ENCODE assay signal across 9 cellular contexts in the genomic region with DNA sequence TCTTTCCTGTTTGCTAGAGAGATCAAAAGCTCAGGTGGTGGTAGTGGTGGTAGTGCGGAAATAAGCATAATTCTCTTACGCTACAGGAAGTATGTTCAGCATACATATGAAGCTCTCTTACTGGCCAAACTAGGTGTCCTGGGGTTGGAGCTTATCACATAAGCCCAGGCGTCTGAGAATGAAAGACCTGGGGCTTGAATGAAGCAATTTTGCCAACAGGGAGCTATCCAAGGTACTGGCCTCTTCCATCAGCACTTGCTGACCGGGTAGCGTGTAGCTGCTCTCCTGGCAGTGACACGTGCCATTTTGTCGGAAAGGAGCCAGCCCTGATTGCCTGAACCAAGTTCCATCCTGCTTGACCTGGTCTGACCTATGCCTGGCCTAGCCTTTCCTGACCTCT.
DNase-seq lines count a peak whose midpoint lies in the region; ATAC-seq and TF ChIP-seq lines count a peak whose summit lies in the region.
"Had no signal": no experiment of that assay in that cellular context is flagged by ENCODE, and none has a peak within 500 bp of the region (broad histone marks: within the 10 kb centered on the region; RNA-seq: fewer than 3 reads in every experiment).

No MANE protein-coding gene starts in this region.

- no peak overlapping the region for H3K27ac ChIP-seq in SK-N-SH (ENCODE audit: low read depth in 2 of 2, low read length in 1 of 2)

- DNase-seq in activated CD4-positive, alpha-beta T cell treated with anti-CD3 and anti-CD28 coated beads for 48 hours: peak; percentile 25
- no peak for DNase-seq in activated CD4-positive, alpha-beta T cell treated with anti-CD3 and anti-CD28 coated beads for 1 hour
- DNase-seq in SK-N-SH (no peak), foreskin fibroblast (peak; percentile 23 to 65), SHP77 (lab: John Stamatoyannopoulos, UW) (no peak)
- DNase-seq in stimulated activated effector memory CD8-positive, alpha-beta T cell treated with anti-CD3 and anti-CD28 coated beads, Interleukin-12 subunit alpha, Interleukin-12 subunit beta, amount 100 ng/mL, for 72 hours (ENCODE audit: low spot score in 2 of 2): no peak

- H3K9ac ChIP-seq in SK-N-SH: no peak overlapping the region

- H3F3A ChIP-seq in SK-N-SH (replicated peaks; ENCODE audit: insufficient read depth): no peaks in the 10 kb centered on the region

- no peaks in the 10 kb centered on the region for H4K20me1 ChIP-seq in SK-N-SH (ENCODE audit: insufficient read depth)

- TF ChIP-seq EP300 in SK-N-SH (IDR thresholded peaks at IDR 0.05; ENCODE audit: borderline replicate concordance in 1 of 2, low read depth in 1 of 2, low read length in 1 of 2): no peak

- CTCF ChIA-PET in SK-N-SH (lab: Yijun Ruan, JAX): interaction anchor here (0.7 to 1.4 kb wide), 2 partner anchors 13 to 33 kb away, joined by 3 read pairs; no protein-coding TSS in a partner anchor

- H3K9me3 ChIP-seq in SK-N-SH: no peaks in the 10 kb centered on the region

- no peaks in the 10 kb centered on the region for H3K4me1 Mint-ChIP-seq in stimulated activated effector memory CD8-positive, alpha-beta T cell treated with anti-CD3 and anti-CD28 coated beads, Interleukin-12 subunit alpha, Interleukin-12 subunit beta, amount 100 ng/mL, for 72 hours

- H3K4me3 ChIP-seq in SK-N-SH (ENCODE audit: low read depth in 2 of 2, low read length in 1 of 2): no peak overlapping the region
- no peak overlapping the region for H3K4me3 ChIP-seq in foreskin fibroblast (ENCODE audit: low read depth in 1 of 2, low read length in 2 of 2)

- no peaks in the 10 kb centered on the region for H3K4me1 ChIP-seq in SK-N-SH (ENCODE audit: control insufficient read depth in 1 of 2, insufficient read depth in 2 of 2, low read depth in 1 of 2, low read length in 1 of 2)

- POLR2A ChIA-PET in SK-N-SH (lab: Yijun Ruan, JAX): interaction anchor here (0.6 kb wide), 1 partner anchor 1185 kb away, joined by 5 read pairs; no protein-coding TSS in a partner anchor

- H3K4me3 Mint-ChIP-seq in stimulated activated effector memory CD8-positive, alpha-beta T cell treated with anti-CD3 and anti-CD28 coated beads, Interleukin-12 subunit alpha, Interleukin-12 subunit beta, amount 100 ng/mL, for 72 hours: no peak overlapping the region
- H3K4me3 Mint-ChIP-seq: B cell had no signal

- TF ChIP-seq RAD21 in SK-N-SH (IDR thresholded peaks at IDR 0.05; ENCODE audit: low read length): no peak

- H3K9me2 ChIP-seq in SK-N-SH: no peaks in the 10 kb centered on the region

- H3K27me3 ChIP-seq in SK-N-SH (ENCODE audit: insufficient read depth): no peaks in the 10 kb centered on the region

- H3K36me3 ChIP-seq in SK-N-SH (replicated peaks in 1 of 2; ENCODE audit: control insufficient read depth in 1 of 2, insufficient read depth in 2 of 2, low read length in 1 of 2): no peaks in the 10 kb centered on the region

- H3K27ac Mint-ChIP-seq in stimulated activated effector memory CD8-positive, alpha-beta T cell treated with anti-CD3 and anti-CD28 coated beads, Interleukin-12 subunit alpha, Interleukin-12 subunit beta, amount 100 ng/mL, for 72 hours: no peak overlapping the region
- H3K27ac Mint-ChIP-seq: B cell had no signal

- no peaks in the 10 kb centered on the region for H3K9me3 Mint-ChIP-seq in stimulated activated effector memory CD8-positive, alpha-beta T cell treated with anti-CD3 and anti-CD28 coated beads, Interleukin-12 subunit alpha, Interleukin-12 subunit beta, amount 100 ng/mL, for 72 hours

- H3K79me2 ChIP-seq in SK-N-SH (ENCODE audit: insufficient read depth): no peaks in the 10 kb centered on the region

- peak; percentile 31 for ATAC-seq in stimulated activated effector memory CD8-positive, alpha-beta T cell treated with anti-CD3 and anti-CD28 coated beads, Interleukin-12 subunit alpha, Interleukin-12 subunit beta, amount 100 ng/mL, for 72 hours
- no peak for ATAC-seq in HG03139 (IDR thresholded peaks at IDR 0.05; ENCODE audit: unreplicated experiment)
- no peak for ATAC-seq in HG02798 (IDR thresholded peaks at IDR 0.05; ENCODE audit: poor library complexity, unreplicated experiment)

- H3K36me3 Mint-ChIP-seq in stimulated activated effector memory CD8-positive, alpha-beta T cell treated with anti-CD3 and anti-CD28 coated beads, Interleukin-12 subunit alpha, Interleukin-12 subunit beta, amount 100 ng/mL, for 72 hours: no peaks in the 10 kb centered on the region

- 88% methylated on average over 6 of the region's 7 CpGs for WGBS in SK-N-SH (ENCODE audit: low lambda C conversion rate)

- no peak overlapping the region for H2AFZ ChIP-seq in SK-N-SH (ENCODE audit: low read depth)

- H3K4me2 ChIP-seq in SK-N-SH: no peak overlapping the region

- TF ChIP-seq CTCF in SK-N-SH (IDR thresholded peaks at IDR 0.05) (no peak), foreskin fibroblast (IDR thresholded peaks at IDR 0.05; ENCODE audit: low read depth, low read length) (no peak)

TF ChIP-seq in SK-N-SH, 30 proteins besides CTCF, POLR2A, EP300 and RAD21:
- TF ChIP-seq, protein P1, sequence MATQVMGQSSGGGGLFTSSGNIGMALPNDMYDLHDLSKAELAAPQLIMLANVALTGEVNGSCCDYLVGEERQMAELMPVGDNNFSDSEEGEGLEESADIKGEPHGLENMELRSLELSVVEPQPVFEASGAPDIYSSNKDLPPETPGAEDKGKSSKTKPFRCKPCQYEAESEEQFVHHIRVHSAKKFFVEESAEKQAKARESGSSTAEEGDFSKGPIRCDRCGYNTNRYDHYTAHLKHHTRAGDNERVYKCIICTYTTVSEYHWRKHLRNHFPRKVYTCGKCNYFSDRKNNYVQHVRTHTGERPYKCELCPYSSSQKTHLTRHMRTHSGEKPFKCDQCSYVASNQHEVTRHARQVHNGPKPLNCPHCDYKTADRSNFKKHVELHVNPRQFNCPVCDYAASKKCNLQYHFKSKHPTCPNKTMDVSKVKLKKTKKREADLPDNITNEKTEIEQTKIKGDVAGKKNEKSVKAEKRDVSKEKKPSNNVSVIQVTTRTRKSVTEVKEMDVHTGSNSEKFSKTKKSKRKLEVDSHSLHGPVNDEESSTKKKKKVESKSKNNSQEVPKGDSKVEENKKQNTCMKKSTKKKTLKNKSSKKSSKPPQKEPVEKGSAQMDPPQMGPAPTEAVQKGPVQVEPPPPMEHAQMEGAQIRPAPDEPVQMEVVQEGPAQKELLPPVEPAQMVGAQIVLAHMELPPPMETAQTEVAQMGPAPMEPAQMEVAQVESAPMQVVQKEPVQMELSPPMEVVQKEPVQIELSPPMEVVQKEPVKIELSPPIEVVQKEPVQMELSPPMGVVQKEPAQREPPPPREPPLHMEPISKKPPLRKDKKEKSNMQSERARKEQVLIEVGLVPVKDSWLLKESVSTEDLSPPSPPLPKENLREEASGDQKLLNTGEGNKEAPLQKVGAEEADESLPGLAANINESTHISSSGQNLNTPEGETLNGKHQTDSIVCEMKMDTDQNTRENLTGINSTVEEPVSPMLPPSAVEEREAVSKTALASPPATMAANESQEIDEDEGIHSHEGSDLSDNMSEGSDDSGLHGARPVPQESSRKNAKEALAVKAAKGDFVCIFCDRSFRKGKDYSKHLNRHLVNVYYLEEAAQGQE (IDR thresholded peaks at IDR 0.05; ENCODE audit: low read depth, low read length): peak; percentile 97
- TF ChIP-seq GABPA (IDR thresholded peaks at IDR 0.05; ENCODE audit: low read depth): no peak

Comparison
In these comparisons a context has a peak if more than half of its experiments do, and no peak if none do; other contexts are left out.
1. DNase-seq: peak in activated CD4-positive, alpha-beta T cell treated with anti-CD3 and anti-CD28 coated beads for 48 hours (single experiment) and foreskin fibroblast (2 of 2); none in activated CD4-positive, alpha-beta T cell treated with anti-CD3 and anti-CD28 coated beads for 1 hour (single experiment), SK-N-SH (single experiment), stimulated activated effector memory CD8-positive, alpha-beta T cell treated with anti-CD3 and anti-CD28 coated beads, Interleukin-12 subunit alpha, Interleukin-12 subunit beta, amount 100 ng/mL, for 72 hours (0 of 2) and SHP77 (0 of 2).